In the genomic region with DNA sequence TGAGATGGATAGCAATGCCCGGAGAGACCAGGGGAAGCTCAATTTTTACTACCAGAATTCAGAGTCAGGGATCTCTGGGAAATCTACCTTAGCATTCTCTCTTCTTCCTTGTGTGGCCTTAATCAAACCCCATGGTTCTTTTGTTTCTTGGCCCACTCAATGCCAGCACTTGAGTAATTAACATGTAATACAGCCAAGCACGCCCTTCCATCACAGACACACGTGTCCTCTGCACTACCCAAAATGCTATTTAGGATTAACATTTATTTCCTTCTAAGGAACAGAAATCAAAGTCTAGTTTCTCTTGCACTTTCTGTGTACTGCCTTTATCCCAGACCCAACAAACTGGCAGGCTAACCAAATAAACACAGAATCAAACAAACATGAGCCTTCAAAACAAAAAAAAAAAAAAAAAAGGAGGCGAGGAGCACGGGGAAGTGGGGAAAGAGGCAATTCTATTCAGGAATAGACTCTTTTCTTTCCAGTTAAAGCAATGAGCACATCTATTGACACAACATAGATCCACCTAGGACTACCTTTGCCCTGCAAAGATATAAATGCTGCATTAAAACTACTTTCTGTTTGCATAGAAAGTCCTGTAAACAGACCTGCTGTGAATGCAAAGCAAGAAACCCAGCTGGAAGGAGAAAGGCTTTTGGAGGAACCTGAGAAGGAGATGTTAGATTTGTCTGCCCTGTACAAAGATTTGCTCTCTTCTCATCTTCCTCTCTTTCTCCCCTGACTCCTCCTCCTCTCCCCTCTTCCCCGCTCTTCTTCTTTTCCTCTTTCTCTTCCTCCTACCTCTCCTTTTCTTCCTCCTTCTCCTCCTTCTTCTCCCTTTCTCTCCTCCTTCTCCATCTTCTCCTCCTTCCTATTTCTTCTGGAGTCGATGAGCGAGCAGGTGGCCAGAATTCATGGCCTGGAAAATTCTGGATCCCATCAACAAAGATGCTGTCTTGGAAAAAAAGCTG, we compare ENCODE assay signal across 18 cellular contexts.
DNase-seq lines count a peak whose midpoint lies in the region; ATAC-seq and TF ChIP-seq lines count a peak whose summit lies in the region.
"Had no signal": no experiment of that assay in that cellular context is flagged by ENCODE, and none has a peak within 500 bp of the region (broad histone marks: within the 10 kb centered on the region; RNA-seq: fewer than 3 reads in every experiment).

No MANE protein-coding gene starts in this region.

- no peak overlapping the region for H4K5ac ChIP-seq in mesendoderm (ENCODE audit: low read length)

- peaks cover 0 to under 1% (median 0%) of the 10 kb centered on the region in 5 donors for H3K9me3 Mint-ChIP-seq in CD8-positive, alpha-beta memory T cell
- H3K9me3 Mint-ChIP-seq in activated T-helper 17 cell treated with anti-CD3 and anti-CD28 coated beads, Interleukin-2, amount 50 U/mL, for 72 hours, result no peaks in the 10 kb centered on the region

- H3K9me3 ChIP-seq in CD8-positive, alpha-beta memory T cell (ENCODE audit: low read length), result no peaks in the 10 kb centered on the region
- H3K9me3 ChIP-seq: A549; BLaER1 treated with 17β-estradiol and CSF1 and Interleukin-3, amounts not matched to agents 10 nM and 100 nM; HAP-1 had no signal

- H3K27ac ChIP-seq in VCaP, result peak overlapping the region; percentile 41
- no peak overlapping the region for H3K27ac ChIP-seq in mesendoderm (ENCODE audit: low read depth, low read length)
- no peak overlapping the region for H3K27ac ChIP-seq in CD8-positive, alpha-beta memory T cell (ENCODE audit: low read depth, low read length)
- H3K27ac ChIP-seq: A549; BLaER1 treated with 17β-estradiol and CSF1 and Interleukin-3, amounts not matched to agents 10 nM and 100 nM had no signal

- no peak for TF ChIP-seq CTCF in VCaP (conservative IDR thresholded peaks at IDR 0.05)

- H3K4me2 ChIP-seq in mesendoderm (ENCODE audit: low read length), result no peak overlapping the region
- H3K4me2 ChIP-seq: A549; BLaER1 treated with 17β-estradiol and CSF1 and Interleukin-3, amounts not matched to agents 10 nM and 100 nM had no signal

- no peak overlapping the region for H3K18ac ChIP-seq in mesendoderm (ENCODE audit: low read length)

- no peak overlapping the region for H2BK15ac ChIP-seq in mesendoderm (replicated peaks; ENCODE audit: low read depth)

- H3K4me1 ChIP-seq in mesendoderm (ENCODE audit: control insufficient read depth, low read depth, low read length), result no peaks in the 10 kb centered on the region
- no peaks in the 10 kb centered on the region for H3K4me1 ChIP-seq in CD8-positive, alpha-beta memory T cell (ENCODE audit: insufficient read depth, low read length)
- H3K4me1 ChIP-seq: A549; BLaER1 treated with 17β-estradiol and CSF1 and Interleukin-3, amounts not matched to agents 10 nM and 100 nM; HAP-1 had no signal

- POLR2A ChIA-PET in CD8-positive, alpha-beta memory T cell (lab: Charles Lee), result no interaction called here

- CTCF ChIA-PET in CD8-positive, alpha-beta memory T cell (lab: Charles Lee), result no interaction called here

- no peak overlapping the region for H3K56ac ChIP-seq in mesendoderm (ENCODE audit: low read length)

- H3K4me3 Mint-ChIP-seq in CD8-positive, alpha-beta memory T cell, result no peak overlapping the region
- no peak overlapping the region for H3K4me3 Mint-ChIP-seq in activated T-helper 17 cell treated with anti-CD3 and anti-CD28 coated beads, Interleukin-2, amount 50 U/mL, for 72 hours
- H3K4me3 Mint-ChIP-seq: IgD-negative memory B cell had no signal

- DNase-seq in DMS153 (lab: John Stamatoyannopoulos, UW), result peak; percentile 56
- DNase-seq in NCI-H146 (lab: John Stamatoyannopoulos, UW), result peak; percentile 32
- peak; percentile 6 for DNase-seq in mesendoderm
- no peak for DNase-seq in CD8-positive, alpha-beta memory T cell
- DNase-seq in activated CD4-positive, alpha-beta T cell treated with anti-CD3 and anti-CD28 coated beads, Interleukin-2, amount 50 U/mL, for 1 hour, result no peak
- DNase-seq: DMS 273 treated with DMSO at 0.1 percent for 48 hours, Kasumi-1, NCI-H1105, NCI-H1930, NCI-H524, RPMI8226, SIG-M5 had no signal

- H3K27ac Mint-ChIP-seq in CD8-positive, alpha-beta memory T cell, result peak overlapping the region in 1 of 8 donors; percentile 72
- H3K27ac Mint-ChIP-seq in activated T-helper 17 cell treated with anti-CD3 and anti-CD28 coated beads, Interleukin-2, amount 50 U/mL, for 72 hours, result no peak overlapping the region
- H3K27ac Mint-ChIP-seq: IgD-negative memory B cell had no signal

- no peaks in the 10 kb centered on the region for H3K27me3 ChIP-seq in mesendoderm (ENCODE audit: insufficient read depth, low read length, poor library complexity)
- no peaks in the 10 kb centered on the region for H3K27me3 ChIP-seq in CD8-positive, alpha-beta memory T cell (ENCODE audit: insufficient read depth, low read length, poor library complexity, severe bottlenecking)
- H3K27me3 ChIP-seq: BLaER1 treated with 17β-estradiol and CSF1 and Interleukin-3, amounts not matched to agents 10 nM and 100 nM had no signal

- H3K4ac ChIP-seq in mesendoderm (ENCODE audit: low read depth, low read length), result no peak overlapping the region

- H2BK120ac ChIP-seq in mesendoderm (ENCODE audit: low read depth, low read length), result no peak overlapping the region

- no peak for ATAC-seq in activated T-helper 17 cell treated with anti-CD3 and anti-CD28 coated beads, Interleukin-2, amount 50 U/mL, for 72 hours (replicated peaks)
- ATAC-seq: A549 had no signal

- H3K27me3 Mint-ChIP-seq in CD8-positive, alpha-beta memory T cell, result peaks cover 1 to 18% of the 10 kb centered on the region in 2 donors
- H3K27me3 Mint-ChIP-seq in activated T-helper 17 cell treated with anti-CD3 and anti-CD28 coated beads, Interleukin-2, amount 50 U/mL, for 72 hours, result peaks cover 11% of the 10 kb centered on the region

- no peak overlapping the region for H3K23ac ChIP-seq in mesendoderm (ENCODE audit: low read length)

- no peaks in the 10 kb centered on the region for H3K79me2 ChIP-seq in mesendoderm (ENCODE audit: control insufficient read depth, insufficient read depth, low read length)

- no peak overlapping the region for H3K9ac ChIP-seq in mesendoderm (ENCODE audit: low read length)
- H3K9ac ChIP-seq: BLaER1 treated with 17β-estradiol and CSF1 and Interleukin-3, amounts not matched to agents 10 nM and 100 nM had no signal

- H3K4me1 Mint-ChIP-seq in CD8-positive, alpha-beta memory T cell, result no peaks in the 10 kb centered on the region
- H3K4me1 Mint-ChIP-seq in activated T-helper 17 cell treated with anti-CD3 and anti-CD28 coated beads, Interleukin-2, amount 50 U/mL, for 72 hours, result no peaks in the 10 kb centered on the region
- H3K4me1 Mint-ChIP-seq: IgD-negative memory B cell had no signal

- no peak overlapping the region for H2BK5ac ChIP-seq in mesendoderm (ENCODE audit: low read length)

- H2AK5ac ChIP-seq in mesendoderm (ENCODE audit: low read length), result no peak overlapping the region

- H3K79me1 ChIP-seq in mesendoderm (ENCODE audit: low read length), result no peaks in the 10 kb centered on the region

- 80% methylated on average over 1 of the region's 8 CpGs for WGBS in mesendoderm (ENCODE audit: extremely low coverage, insufficient coverage, low lambda C conversion rate)

- no peaks in the 10 kb centered on the region for H3K36me3 ChIP-seq in mesendoderm (ENCODE audit: control insufficient read depth, insufficient read depth, low read length)
- H3K36me3 ChIP-seq in CD8-positive, alpha-beta memory T cell (ENCODE audit: insufficient read depth, low read length), result no peaks in the 10 kb centered on the region
- H3K36me3 ChIP-seq: BLaER1 treated with 17β-estradiol and CSF1 and Interleukin-3, amounts not matched to agents 10 nM and 100 nM; HAP-1 had no signal

- H3K4me3 ChIP-seq in mesendoderm (ENCODE audit: low read length), result no peak overlapping the region
- H3K4me3 ChIP-seq in CD8-positive, alpha-beta memory T cell (ENCODE audit: low read length), result no peak overlapping the region
- H3K4me3 ChIP-seq: A549; BLaER1 treated with 17β-estradiol and CSF1 and Interleukin-3, amounts not matched to agents 10 nM and 100 nM; HAP-1 had no signal

- H4K8ac ChIP-seq in mesendoderm (ENCODE audit: low read depth, low read length), result no peak overlapping the region

- H3K36me3 Mint-ChIP-seq in CD8-positive, alpha-beta memory T cell, result no peaks in the 10 kb centered on the region
- H3K36me3 Mint-ChIP-seq in activated T-helper 17 cell treated with anti-CD3 and anti-CD28 coated beads, Interleukin-2, amount 50 U/mL, for 72 hours (ENCODE audit: low read depth), result no peaks in the 10 kb centered on the region
- H3K36me3 Mint-ChIP-seq: IgD-negative memory B cell had no signal

Comparison
In these comparisons a context has a peak if more than half of its experiments do, and no peak if none do; other contexts are left out.
1. DNase-seq: peak in DMS153 (single experiment), NCI-H146 (single experiment) and mesendoderm (single experiment); none in CD8-positive, alpha-beta memory T cell (0 of 5) and activated CD4-positive, alpha-beta T cell treated with anti-CD3 and anti-CD28 coated beads, Interleukin-2, amount 50 U/mL, for 1 hour (single experiment).